10 cellular contexts compared by ENCODE assay signal in the genomic region with DNA sequence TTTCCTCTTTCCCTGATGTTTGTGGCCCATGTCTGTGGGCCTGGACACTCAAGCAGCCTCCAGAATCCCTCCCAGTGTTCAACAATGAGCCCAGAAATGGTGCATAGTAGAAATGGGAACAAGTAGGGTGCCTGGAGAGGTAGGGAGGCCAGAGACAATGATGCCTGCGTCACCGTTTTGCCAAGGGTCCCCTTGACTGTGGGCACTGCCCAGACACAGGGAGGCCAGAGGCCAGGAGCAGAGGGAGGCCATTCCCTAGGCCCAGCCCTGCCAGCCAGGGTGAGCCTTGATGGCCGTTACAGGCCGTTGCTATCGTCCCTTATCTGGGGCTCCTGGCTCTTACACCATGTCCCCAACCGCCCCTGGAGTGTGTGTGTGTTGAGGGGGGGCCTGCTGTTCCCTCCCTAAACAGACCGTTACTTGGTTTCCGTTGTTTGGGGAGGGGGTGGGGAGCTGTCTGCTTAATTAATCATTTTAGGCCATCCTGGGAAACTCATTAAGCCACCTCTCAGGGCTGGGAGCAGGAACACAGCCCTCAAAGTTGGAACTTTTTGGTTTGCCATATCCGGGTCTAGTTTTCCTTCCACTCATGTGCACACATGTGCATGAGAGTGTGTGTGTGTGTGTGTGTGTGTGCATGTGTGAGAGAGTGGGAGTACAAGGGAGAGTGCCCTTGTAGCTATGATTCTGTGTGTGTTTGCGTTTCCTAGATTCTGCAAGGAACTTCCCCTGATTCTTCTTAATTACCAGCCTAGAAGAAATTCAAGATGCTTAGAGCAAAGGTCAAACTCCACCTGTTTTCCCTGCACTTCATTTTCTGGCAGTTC.
DNase-seq lines count a peak whose midpoint lies in the region; ATAC-seq, FAIRE-seq and TF ChIP-seq lines count a peak whose summit lies in the region.
"Had no signal": no experiment of that assay in that cellular context is flagged by ENCODE, and none has a peak within 500 bp of the region (broad histone marks: within the 10 kb centered on the region; RNA-seq: fewer than 3 reads in every experiment).

No MANE protein-coding gene starts in this region.

- no peak for TF ChIP-seq POLR2A in thyroid gland (IDR thresholded peaks at IDR 0.05)

- no peaks in the 10 kb centered on the region for H3K27me3 ChIP-seq in colonic mucosa
- no peaks in the 10 kb centered on the region for H3K27me3 ChIP-seq in thyroid gland

- H3K27ac Mint-ChIP-seq in mesothelial cell of epicardium, result peak overlapping the region; percentile 99
- H3K27ac Mint-ChIP-seq: IgD-negative memory B cell had no signal

- H3K27ac ChIP-seq in colonic mucosa (peak overlapping the region; percentile 90), thyroid gland (peak overlapping the region in 2 of 3 donors; percentile 83 to 93)

- peaks cover 54% of the 10 kb centered on the region for H3K4me1 ChIP-seq in colonic mucosa
- peaks cover 58 to 96% of the 10 kb centered on the region in 2 donors for H3K4me1 ChIP-seq in thyroid gland

- H3K9me3 Mint-ChIP-seq in mesothelial cell of epicardium, result no peaks in the 10 kb centered on the region
- H3K9me3 Mint-ChIP-seq: IgD-negative memory B cell had no signal

- H3K36me3 Mint-ChIP-seq in mesothelial cell of epicardium, result no peaks in the 10 kb centered on the region

- intact Hi-C loops in colonic mucosa (cut with DNase I) (no loop called here), thyroid gland (cut with DNase I) (no loop called here)

- DNase-seq in NCI-H2227 (lab: John Stamatoyannopoulos, UW; ENCODE audit: unreplicated experiment) (peak; percentile 85), colonic mucosa (peak; percentile 46), mesothelial cell of epicardium (ENCODE audit: low spot score in 2 of 2, unreplicated experiment in 2 of 2) (no peak), thyroid gland (no peak), cerebellar cortex (ENCODE audit: low spot score) (no peak), RCC 7860 (ENCODE audit: low spot score) (no peak)
- DNase-seq: activated CD4-positive, alpha-beta T cell treated with anti-CD3 and anti-CD28 coated beads, Interleukin-2, amount 50 U/mL, for 48 hours; stimulated activated CD4-positive, alpha-beta T cell treated with anti-CD3 and anti-CD28 coated beads, Interleukin-15, amount 100 ng/mL, for 24 hours had no signal

- no peaks in the 10 kb centered on the region for H3K36me3 ChIP-seq in colonic mucosa
- no peaks in the 10 kb centered on the region for H3K36me3 ChIP-seq in thyroid gland

- peaks cover 91% of the 10 kb centered on the region for H3K4me1 Mint-ChIP-seq in mesothelial cell of epicardium

- TF ChIP-seq CTCF in colonic mucosa (IDR thresholded peaks at IDR 0.05), result no peak
- no peak for TF ChIP-seq CTCF in mesothelial cell of epicardium (IDR thresholded peaks at IDR 0.05; ENCODE audit: unreplicated experiment)
- TF ChIP-seq CTCF in thyroid gland (IDR thresholded peaks at IDR 0.05), result no peak

- H3K27me3 Mint-ChIP-seq in mesothelial cell of epicardium (ENCODE audit: low read depth), result no peaks in the 10 kb centered on the region

- H3K4me3 ChIP-seq in colonic mucosa (no peak overlapping the region), thyroid gland (replicated peaks in 1 of 3) (no peak overlapping the region)

- no peak for ATAC-seq in GM18909 (IDR thresholded peaks at IDR 0.05; ENCODE audit: poor library complexity, unreplicated experiment)

- WGBS in thyroid gland, 2 donors, result 40 to 77% methylated on average over 8 to 10 of the region's 10 CpGs

- FAIRE-seq in RCC 7860 (lab: Jason Lieb, UNC), result no peak

- no peaks in the 10 kb centered on the region for H3K9me3 ChIP-seq in colonic mucosa
- H3K9me3 ChIP-seq in thyroid gland, result no peaks in the 10 kb centered on the region

- H3K4me3 Mint-ChIP-seq in mesothelial cell of epicardium, result no peak overlapping the region
- H3K4me3 Mint-ChIP-seq: IgD-negative memory B cell had no signal

- peak overlapping the region; percentile 33 to 89 for H3K9ac ChIP-seq in colonic mucosa (ENCODE audit: low read depth in 2 of 2, low read length in 2 of 2)

Comparison
In these comparisons a context has a peak if more than half of its experiments do, and no peak if none do; other contexts are left out.
1. DNase-seq: peak in NCI-H2227 (single experiment) and colonic mucosa (single experiment); none in mesothelial cell of epicardium (0 of 2), thyroid gland (0 of 2), cerebellar cortex (single experiment) and RCC 7860 (single experiment).